Comparison of ENCODE assay signal across 9 cellular contexts in the genomic region with DNA sequence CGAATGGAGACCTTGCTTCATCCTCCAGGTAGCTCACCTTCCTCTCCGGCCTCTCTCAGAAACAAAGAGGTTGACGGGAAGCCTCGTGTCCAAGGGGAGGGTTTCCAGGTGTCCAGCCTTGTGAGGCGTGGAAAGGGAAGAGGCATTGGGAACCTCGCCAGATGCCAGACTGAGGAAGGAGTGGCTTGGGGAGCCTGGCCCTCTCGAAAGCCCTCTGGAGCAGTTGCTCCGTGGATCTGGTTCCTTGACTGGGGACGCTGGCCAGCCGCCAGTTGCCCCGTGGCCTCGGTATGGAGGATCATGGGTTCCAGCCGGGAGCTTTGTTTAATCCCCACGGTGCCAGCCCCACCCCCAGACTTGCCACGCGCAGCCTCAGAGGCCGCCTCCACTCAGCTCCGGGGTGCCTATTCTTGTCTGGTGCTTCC. TPM values are rescaled to one million over a fixed set of nuclear protein-coding genes. Genes with fewer than 3 reads are reported as not detected.
DNase-seq lines count a peak whose midpoint lies in the region; ATAC-seq, FAIRE-seq and TF ChIP-seq lines count a peak whose summit lies in the region.
"Had no signal": no experiment of that assay in that cellular context is flagged by ENCODE, and none has a peak within 500 bp of the region (broad histone marks: within the 10 kb centered on the region; RNA-seq: fewer than 3 reads in every experiment).

No MANE protein-coding gene starts in this region.

- H3K4me1 ChIP-seq in lung (ENCODE audit: control insufficient read depth in 2 of 2, insufficient read depth in 2 of 2, low read length in 2 of 2) (peaks cover 0 to 9% of the 10 kb centered on the region in 2 donors), tibial artery (peaks cover 0 to 75% (median 33%) of the 10 kb centered on the region in 4 donors)

- peak overlapping the region in 1 of 2 donors; percentile 17 for H3K27ac ChIP-seq in lung (ENCODE audit: low read depth in 1 of 2, low read length in 1 of 2)
- peak overlapping the region; percentile 77 to 85 for H3K27ac ChIP-seq in tibial artery
- H3K27ac ChIP-seq: HL-60 had no signal

- no peaks in the 10 kb centered on the region for H3K36me3 ChIP-seq in lung (ENCODE audit: control insufficient read depth in 2 of 2, insufficient read depth in 2 of 2, low read length in 2 of 2)
- no peaks in the 10 kb centered on the region for H3K36me3 ChIP-seq in tibial artery

- peak; percentile 58 for ATAC-seq in lung (ENCODE audit: insufficient read depth, low FRiP score)
- ATAC-seq in HG03521 (IDR thresholded peaks at IDR 0.05; ENCODE audit: unreplicated experiment), result no peak

- intact Hi-C loops in tibial artery (cut with DNase I; ENCODE audit: low total_unique reads), result no loop called here

- 37 to 66% methylated on average over 18 of the region's 18 CpGs for whole genome bisulfite sequencing in lung, 2 donors

- no peak overlapping the region for H3K4me3 ChIP-seq in lung
- H3K4me3 ChIP-seq in tibial artery, result peak overlapping the region; percentile 15 to 41

- FAIRE-seq in RCC 7860 (lab: Jason Lieb, UNC), result no peak

- TF ChIP-seq CTCF in lung (IDR thresholded peaks at IDR 0.05; ENCODE audit: control extremely low read depth, extremely low read depth) (no peak), tibial artery (IDR thresholded peaks at IDR 0.05) (no peak)

- no peaks in the 10 kb centered on the region for H3K9me3 ChIP-seq in lung (ENCODE audit: control insufficient read depth in 2 of 2, insufficient read depth in 1 of 2, low read length in 1 of 2)
- H3K9me3 ChIP-seq in tibial artery, result no peaks in the 10 kb centered on the region

- no peaks in the 10 kb centered on the region for H3K27me3 ChIP-seq in lung (ENCODE audit: control insufficient read depth, insufficient read depth)
- no peaks in the 10 kb centered on the region for H3K27me3 ChIP-seq in tibial artery

- peak; percentile 58 for DNase-seq in NCI-H2107 treated with DMSO at 0.1 percent for 48 hours (lab: John Stamatoyannopoulos, UW; ENCODE audit: unreplicated experiment)
- peak; percentile 51 for DNase-seq in cerebellar cortex (ENCODE audit: low spot score)
- peak; percentile 90 for DNase-seq in lung (ENCODE audit: low spot score)
- DNase-seq in tibial artery, result peak; percentile 70 to 92
- DNase-seq in RCC 7860 (ENCODE audit: low spot score), result no peak
- DNase-seq in NCI-H510A (lab: John Stamatoyannopoulos, UW), result no peak
- DNase-seq: activated CD4-positive, alpha-beta T cell treated with anti-CD3 and anti-CD28 coated beads for 4 hours had no signal

RNA-seq across cellular contexts. Expression of gene SUN1, which starts 30.3 kb away (rescaled TPM):
- 100 to 1,000 TPM; 133 to 349 TPM for total RNA-seq in lung
- polyA plus RNA-seq in lung, result 10 to 100 TPM; 69.6 to 74.4 TPM

Comparison
In these comparisons a context has a peak if more than half of its experiments do, and no peak if none do; other contexts are left out.
1. DNase-seq: peak in NCI-H2107 treated with DMSO at 0.1 percent for 48 hours (single experiment), cerebellar cortex (single experiment), lung (single experiment) and tibial artery (2 of 2); none in RCC 7860 (single experiment) and NCI-H510A (single experiment).